ENCODE assay signal across 2 cellular contexts in genomic region chr1:27999055-27999454, GRCh38.
TF ChIP-seq lines count a peak whose summit lies in the region.

No MANE protein-coding gene starts in this region.

TF ChIP-seq in K562, 482 proteins besides CTCF, POLR2A, EP300 and RAD21:
- TF ChIP-seq NFIX (CRISPR knock-in tag; IDR thresholded peaks at IDR 0.05; ENCODE audit: low read depth) (no peak), ETV1 (tag; conservative IDR thresholded peaks at IDR 0.05; ENCODE audit: low read depth) (peak; percentile 53), TEAD2 (tag; IDR thresholded peaks at IDR 0.05) (0 out of 2 replicates have a peak, but pooled peaks have one; percentile 13)

TF ChIP-seq in endothelial cell of umbilical vein, 7 proteins besides CTCF, POLR2A, EP300 and RAD21:
- TF ChIP-seq GATA2 (IDR thresholded peaks at IDR 0.05; ENCODE audit: insufficient read depth, insufficient read length, low read depth, low read length), result peak; percentile 70
- TF ChIP-seq, protein P1, sequence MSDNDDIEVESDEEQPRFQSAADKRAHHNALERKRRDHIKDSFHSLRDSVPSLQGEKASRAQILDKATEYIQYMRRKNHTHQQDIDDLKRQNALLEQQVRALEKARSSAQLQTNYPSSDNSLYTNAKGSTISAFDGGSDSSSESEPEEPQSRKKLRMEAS (IDR thresholded peaks at IDR 0.05; ENCODE audit: insufficient read depth, insufficient read length), result no peak
TF ChIP-seq in endothelial cell of umbilical vein: peak in this region for 1.
